Comparison of ENCODE assay signal across 19 cellular contexts in genomic region chr10:104736006-104736405, GRCh38.
DNase-seq lines count a peak whose midpoint lies in the region; ATAC-seq and TF ChIP-seq lines count a peak whose summit lies in the region.
"Had no signal": no experiment of that assay in that cellular context is flagged by ENCODE, and none has a peak within 500 bp of the region (broad histone marks: within the 10 kb centered on the region; RNA-seq: fewer than 3 reads in every experiment).

No MANE protein-coding gene starts in this region.

- DNase-seq in Right ventricle myocardium superior (peak; percentile 44), right atrium auricular region (ENCODE audit: low spot score) (no peak), left ventricle myocardium inferior (no peak), mesothelial cell of epicardium (ENCODE audit: low spot score in 2 of 2, unreplicated experiment in 2 of 2) (no peak), type B pancreatic cell (ENCODE audit: extremely low spot score, unreplicated experiment) (no peak), NCI-H226 (no peak), C1 segment of cervical spinal cord (lab: John Stamatoyannopoulos, UW) (no peak), MM.1S (no peak)
- DNase-seq: CD8-positive, alpha-beta memory T cell; GDM1; GOT3; KG1; NCI-H1092 treated with DMSO at 0.1 percent for 48 hours; NCI-H2081 treated with DMSO at 0.1 percent for 48 hours; NCI-H524; SIG-M5 had no signal

- H3K4me1 Mint-ChIP-seq in mesothelial cell of epicardium (peaks cover 28% of the 10 kb centered on the region), type B pancreatic cell (ENCODE audit: unreplicated experiment) (peaks cover 25% of the 10 kb centered on the region)
- H3K4me1 Mint-ChIP-seq: CD8-positive, alpha-beta memory T cell had no signal

- intact Hi-C loops in Right ventricle myocardium superior (cut with DNase I) (no loop called here), left ventricle myocardium inferior (cut with micrococcal nuclease) (no loop called here)

- H3K4me3 Mint-ChIP-seq in mesothelial cell of epicardium (peak overlapping the region; percentile 36), type B pancreatic cell (peak overlapping the region; percentile 71)
- H3K4me3 Mint-ChIP-seq: CD8-positive, alpha-beta memory T cell had no signal

- peak overlapping the region; percentile 62 for H3K27ac Mint-ChIP-seq in mesothelial cell of epicardium
- peak overlapping the region; percentile 5 for H3K27ac Mint-ChIP-seq in type B pancreatic cell
- H3K27ac Mint-ChIP-seq: CD8-positive, alpha-beta memory T cell had no signal

- H3K79me2 ChIP-seq in MM.1S (ENCODE audit: low read length), result no peaks in the 10 kb centered on the region

- no peak overlapping the region for H3K9ac ChIP-seq in MM.1S (ENCODE audit: low read length)
- H3K9ac ChIP-seq: BLaER1 had no signal

- H3F3A ChIP-seq in MM.1S (ENCODE audit: insufficient read depth, low read length), result no peaks in the 10 kb centered on the region

- H3K4me3 ChIP-seq in right atrium auricular region, result no peak overlapping the region
- no peak overlapping the region for H3K4me3 ChIP-seq in left ventricle myocardium inferior
- H3K4me3 ChIP-seq in MM.1S (ENCODE audit: low read length), result no peak overlapping the region
- H3K4me3 ChIP-seq: BLaER1, GM12878 had no signal

- TF ChIP-seq CTCF in right atrium auricular region (IDR thresholded peaks at IDR 0.05), result no peak
- no peak for TF ChIP-seq CTCF in left ventricle myocardium inferior (IDR thresholded peaks at IDR 0.05; ENCODE audit: borderline replicate concordance)
- TF ChIP-seq CTCF in mesothelial cell of epicardium (IDR thresholded peaks at IDR 0.05; ENCODE audit: unreplicated experiment), result no peak
- TF ChIP-seq CTCF in type B pancreatic cell (conservative IDR thresholded peaks at IDR 0.05), result no peak
- no peak for TF ChIP-seq CTCF in MM.1S (IDR thresholded peaks at IDR 0.05; ENCODE audit: low read length)

- no peaks in the 10 kb centered on the region for H3K36me3 ChIP-seq in right atrium auricular region
- no peaks in the 10 kb centered on the region for H3K36me3 ChIP-seq in left ventricle myocardium inferior
- H3K36me3 ChIP-seq in MM.1S (replicated peaks; ENCODE audit: insufficient read depth, low read length), result no peaks in the 10 kb centered on the region
- H3K36me3 ChIP-seq: BLaER1 had no signal

- H3K4me1 ChIP-seq in right atrium auricular region, result peaks cover 0 to 8% of the 10 kb centered on the region in 2 donors
- H3K4me1 ChIP-seq in left ventricle myocardium inferior, result peaks cover 45% of the 10 kb centered on the region
- H3K4me1 ChIP-seq in MM.1S (ENCODE audit: low read length), result no peaks in the 10 kb centered on the region
- H3K4me1 ChIP-seq: BLaER1 had no signal

- H3K9me3 ChIP-seq in right atrium auricular region (no peaks in the 10 kb centered on the region), left ventricle myocardium inferior (replicated peaks) (no peaks in the 10 kb centered on the region), MM.1S (replicated peaks; ENCODE audit: insufficient read depth, low read length) (no peaks in the 10 kb centered on the region)
- H3K9me3 ChIP-seq: BLaER1 had no signal

- H4K20me1 ChIP-seq in MM.1S (ENCODE audit: insufficient read depth, low read length), result no peaks in the 10 kb centered on the region
- H4K20me1 ChIP-seq: BLaER1 had no signal

- H3K9me3 Mint-ChIP-seq in mesothelial cell of epicardium (peaks cover 4% of the 10 kb centered on the region), type B pancreatic cell (no peaks in the 10 kb centered on the region)

- ATAC-seq in Right ventricle myocardium superior (ENCODE audit: poor library complexity), result peak; percentile 74
- ATAC-seq: GM12878, HepG2 had no signal

- H3K36me3 Mint-ChIP-seq in mesothelial cell of epicardium, result no peaks in the 10 kb centered on the region
- H3K36me3 Mint-ChIP-seq in type B pancreatic cell, result no peaks in the 10 kb centered on the region
- H3K36me3 Mint-ChIP-seq: CD8-positive, alpha-beta memory T cell had no signal

- H3K9me2 ChIP-seq in MM.1S (replicated peaks; ENCODE audit: insufficient read depth, low read length), result no peaks in the 10 kb centered on the region

- no peak overlapping the region for H3K4me2 ChIP-seq in MM.1S (ENCODE audit: low read depth, low read length)
- H3K4me2 ChIP-seq: BLaER1 had no signal

- H3K27me3 ChIP-seq in right atrium auricular region (no peaks in the 10 kb centered on the region), left ventricle myocardium inferior (ENCODE audit: low read depth) (no peaks in the 10 kb centered on the region), MM.1S (replicated peaks; ENCODE audit: insufficient read depth, low read length) (no peaks in the 10 kb centered on the region)
- H3K27me3 ChIP-seq: BLaER1 had no signal

- no peak overlapping the region for H3K27ac ChIP-seq in right atrium auricular region
- peak overlapping the region; percentile 50 for H3K27ac ChIP-seq in left ventricle myocardium inferior (replicated peaks)
- no peak overlapping the region for H3K27ac ChIP-seq in MM.1S (ENCODE audit: low read length)
- H3K27ac ChIP-seq: BLaER1 had no signal

- no peak overlapping the region for H2AFZ ChIP-seq in MM.1S (ENCODE audit: low read length)

- H3K27me3 Mint-ChIP-seq in mesothelial cell of epicardium (ENCODE audit: low read depth), result peaks cover 38% of the 10 kb centered on the region
- peaks cover 52% of the 10 kb centered on the region for H3K27me3 Mint-ChIP-seq in type B pancreatic cell
